1 cellular context compared by ENCODE assay signal in genomic region chr5:73946278-73946677, GRCh38.
TF ChIP-seq lines count a peak whose summit lies in the region.

No MANE protein-coding gene starts in this region.

TF ChIP-seq in H1, 55 proteins besides CTCF, POLR2A, EP300 and RAD21 (continued from another document):
- no peak for TF ChIP-seq CHD7 (IDR thresholded peaks at IDR 0.05; ENCODE audit: insufficient replicate concordance, low read length)
- no peak for TF ChIP-seq USF2 (IDR thresholded peaks at IDR 0.05; ENCODE audit: low read length)
- no peak for TF ChIP-seq JUND (IDR thresholded peaks at IDR 0.05; ENCODE audit: low read length)
- TF ChIP-seq SIRT6 (IDR thresholded peaks at IDR 0.05; ENCODE audit: low read length), result no peak
